Comparison of ENCODE assay signal across 24 cellular contexts in the genomic region with DNA sequence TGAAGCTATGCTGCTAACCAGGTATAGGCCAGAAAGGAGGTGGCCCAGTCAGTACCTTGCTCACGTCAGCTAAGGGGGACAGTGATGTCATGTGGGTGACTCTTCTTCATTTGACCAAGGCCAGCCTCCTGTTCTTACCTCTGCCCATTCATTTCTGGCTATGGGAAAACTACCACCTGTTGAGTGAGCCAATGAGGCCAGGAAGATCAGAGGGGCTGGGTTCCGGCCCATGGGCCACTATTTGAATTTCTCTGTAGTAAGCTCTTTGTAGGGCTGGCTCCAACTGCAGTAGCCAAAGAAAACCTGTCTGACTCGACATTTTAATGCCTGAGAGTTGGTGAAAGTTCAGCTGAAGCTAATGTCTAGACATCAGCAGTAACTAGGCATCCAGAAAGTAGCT.
A peak's percentile ranks its signal among the peaks of the same experiment; 100 is the strongest.
DNase-seq lines count a peak whose midpoint lies in the region; ATAC-seq and TF ChIP-seq lines count a peak whose summit lies in the region.
"Had no signal": no experiment of that assay in that cellular context is flagged by ENCODE, and none has a peak within 500 bp of the region (broad histone marks: within the 10 kb centered on the region; RNA-seq: fewer than 3 reads in every experiment).

No MANE protein-coding gene starts in this region.

- no peak overlapping the region for H4K8ac ChIP-seq in trophoblast cell (ENCODE audit: low read depth, low read length)

- no peak overlapping the region for H3K4me3 ChIP-seq in trophoblast cell (ENCODE audit: low read depth, low read length)
- H3K4me3 ChIP-seq: BLaER1, GM12878 had no signal

- no peak overlapping the region for H3K18ac ChIP-seq in trophoblast cell (ENCODE audit: low read length)

- no peak overlapping the region for H3K27ac ChIP-seq in trophoblast cell (ENCODE audit: low read depth, low read length)
- H3K27ac ChIP-seq: BLaER1 had no signal

- H3K36me3 Mint-ChIP-seq in nephron (ENCODE audit: low read depth) = peaks cover 12% of the 10 kb centered on the region
- H3K36me3 Mint-ChIP-seq: CD4-positive, alpha-beta memory T cell; CD4-positive, CD25-positive, alpha-beta regulatory T cell; CD8-positive, alpha-beta memory T cell had no signal

- no peak overlapping the region for H2BK12ac ChIP-seq in trophoblast cell (ENCODE audit: low read length)

- no peak overlapping the region for H2BK5ac ChIP-seq in trophoblast cell (ENCODE audit: low read depth, low read length, poor library complexity)

- no peaks in the 10 kb centered on the region for H3K9me3 Mint-ChIP-seq in nephron
- H3K9me3 Mint-ChIP-seq: CD14-positive monocyte; CD4-positive, alpha-beta memory T cell; CD4-positive, CD25-positive, alpha-beta regulatory T cell; CD8-positive, alpha-beta memory T cell had no signal

- peaks cover 0 to 4% of the 10 kb centered on the region in 2 experiments for H3K4me1 ChIP-seq in trophoblast cell (ENCODE audit: control insufficient read depth in 1 of 2, insufficient read depth in 2 of 2, low read length in 2 of 2)

- no peak overlapping the region for H2AK5ac ChIP-seq in trophoblast cell (ENCODE audit: low read length)

- no peak for ATAC-seq in HG03521 (IDR thresholded peaks at IDR 0.05; ENCODE audit: unreplicated experiment)
- ATAC-seq: GM12878 had no signal

- H3K4me3 Mint-ChIP-seq in nephron = no peak overlapping the region
- H3K4me3 Mint-ChIP-seq: CD14-positive monocyte; CD4-positive, alpha-beta memory T cell; CD4-positive, CD25-positive, alpha-beta regulatory T cell; CD8-positive, alpha-beta memory T cell had no signal

- H3K9me3 ChIP-seq in trophoblast cell (ENCODE audit: insufficient read depth, low read depth, low read length) = no peaks in the 10 kb centered on the region
- H3K9me3 ChIP-seq: BE2C, BLaER1 had no signal

- no peak overlapping the region for H4K12ac ChIP-seq in trophoblast cell (ENCODE audit: low read depth, low read length)

- no CpG with 5 or more reads among the region's 3 CpGs for WGBS in trophoblast cell (ENCODE audit: extremely low coverage, insufficient coverage, insufficient read length)

- H3K14ac ChIP-seq in trophoblast cell (ENCODE audit: low read length) = no peak overlapping the region

- H3K4ac ChIP-seq in trophoblast cell (ENCODE audit: low read depth, low read length) = no peak overlapping the region

- H3K36me3 ChIP-seq in trophoblast cell (ENCODE audit: control insufficient read depth in 1 of 2, insufficient read depth in 2 of 2, low read length in 2 of 2) = peaks cover 0 to 3% of the 10 kb centered on the region in 2 experiments
- H3K36me3 ChIP-seq: BE2C, BLaER1 had no signal

- no peak overlapping the region for H2AFZ ChIP-seq in trophoblast cell (ENCODE audit: insufficient read depth, low read length, poor library complexity)

- TF ChIP-seq CTCF in nephron (IDR thresholded peaks at IDR 0.05; ENCODE audit: unreplicated experiment in 3 of 3) = no peak

- peak overlapping the region; percentile 51 for H4K91ac ChIP-seq in trophoblast cell (ENCODE audit: low read depth, low read length)

- H3K27ac Mint-ChIP-seq in nephron = peak overlapping the region; percentile 18 to 57 (median 41)
- H3K27ac Mint-ChIP-seq: CD14-positive monocyte; CD4-positive, alpha-beta memory T cell; CD4-positive, CD25-positive, alpha-beta regulatory T cell; CD8-positive, alpha-beta memory T cell had no signal

- peak; percentile 12 for DNase-seq in RPMI8226
- DNase-seq in trophoblast cell = no peak
- DNase-seq in NCI-H524 treated with DMSO at 0.1 percent for 48 hours (lab: John Stamatoyannopoulos, UW) = no peak
- no peak for DNase-seq in activated CD4-positive, alpha-beta T cell treated with anti-CD3 and anti-CD28 coated beads, Interleukin-2, amount 50 U/mL, for 48 hours
- DNase-seq: 8988T; ACHN; BE2C; C1 segment of cervical spinal cord; CD4-positive, alpha-beta memory T cell; CD4-positive, CD25-positive, alpha-beta regulatory T cell; CD8-positive, alpha-beta memory T cell; COR-L47; DMS 273 treated with DMSO at 0.1 percent for 48 hours; DMS153; DMS53; DMS79; DND-41; EL; GDM1 had no signal

- no peak overlapping the region for H2BK120ac ChIP-seq in trophoblast cell (ENCODE audit: insufficient read depth, low read length, poor library complexity)

- H3K23ac ChIP-seq in trophoblast cell (ENCODE audit: low read length) = no peak overlapping the region

- H3K9ac ChIP-seq in trophoblast cell (ENCODE audit: low read length) = no peak overlapping the region
- H3K9ac ChIP-seq: BLaER1 had no signal

- no peaks in the 10 kb centered on the region for H3K79me2 ChIP-seq in trophoblast cell (ENCODE audit: control insufficient read depth, insufficient read depth, low read length, poor library complexity)

- H3K4me2 ChIP-seq in trophoblast cell (ENCODE audit: low read length) = no peak overlapping the region
- H3K4me2 ChIP-seq: BLaER1 had no signal

- no peaks in the 10 kb centered on the region for H3K27me3 Mint-ChIP-seq in nephron (ENCODE audit: low read depth)
- H3K27me3 Mint-ChIP-seq: CD4-positive, alpha-beta memory T cell; CD4-positive, CD25-positive, alpha-beta regulatory T cell; CD8-positive, alpha-beta memory T cell had no signal

- peaks cover 22% of the 10 kb centered on the region for H3K4me1 Mint-ChIP-seq in nephron
- H3K4me1 Mint-ChIP-seq: CD4-positive, alpha-beta memory T cell; CD8-positive, alpha-beta memory T cell had no signal

- H3K79me1 ChIP-seq in trophoblast cell (ENCODE audit: low read length) = peaks cover 10% of the 10 kb centered on the region

- H3K27me3 ChIP-seq in trophoblast cell (ENCODE audit: insufficient read depth, low read length) = no peaks in the 10 kb centered on the region
- H3K27me3 ChIP-seq: BE2C had no signal
